Comparison of ENCODE assay signal across 9 cellular contexts in genomic region chr12:81809829-81810595, GRCh38. TPM values are rescaled to one million over a fixed set of nuclear protein-coding genes. Genes with fewer than 3 reads are reported as not detected.
DNase-seq lines count a peak whose midpoint lies in the region; ATAC-seq and TF ChIP-seq lines count a peak whose summit lies in the region.
"Had no signal": no experiment of that assay in that cellular context is flagged by ENCODE, and none has a peak within 500 bp of the region (broad histone marks: within the 10 kb centered on the region; RNA-seq: fewer than 3 reads in every experiment).

No MANE protein-coding gene starts in this region.

- H3K27me3 Mint-ChIP-seq in H9 (ENCODE audit: low read depth), result no peaks in the 10 kb centered on the region; the same call in 1 of the 2 replicates

- no peaks in the 10 kb centered on the region for H3K79me2 ChIP-seq in H9 (ENCODE audit: insufficient read depth, low read length)

- H4K91ac ChIP-seq in H9 (ENCODE audit: insufficient read length, low read depth, low read length), result no peak overlapping the region

- H3K4ac ChIP-seq in H9 (ENCODE audit: low read depth, low read length), result no peak overlapping the region

- no peaks in the 10 kb centered on the region for H3K9me3 ChIP-seq in H9 (ENCODE audit: control insufficient read depth, low read depth, low read length)

- no peak overlapping the region for H3K56ac ChIP-seq in H9 (ENCODE audit: insufficient read length, low read depth, low read length)

- ATAC-seq in GM18870 (IDR thresholded peaks at IDR 0.05; ENCODE audit: unreplicated experiment), result peak; percentile 90
- peak; percentile 68 for ATAC-seq in GM21825 (IDR thresholded peaks at IDR 0.05; ENCODE audit: unreplicated experiment)
- ATAC-seq in HG03039 (IDR thresholded peaks at IDR 0.05; ENCODE audit: unreplicated experiment), result no peak

- TF ChIP-seq CTCF in H9 (conservative IDR thresholded peaks at IDR 0.05), result no peak

- H3K4me2 ChIP-seq in H9 (ENCODE audit: insufficient read depth, insufficient read length, low read length), result no peak overlapping the region

- H2AFZ ChIP-seq in H9 (ENCODE audit: low read length), result no peak overlapping the region

- H3K4me1 ChIP-seq in H9 (ENCODE audit: insufficient read depth, low read length), result peaks cover 3% of the 10 kb centered on the region; the same call in 1 of the 2 replicates

- no peak overlapping the region for H3T11ph ChIP-seq in H9 (ENCODE audit: low read length)

- H2BK15ac ChIP-seq in H9 (ENCODE audit: low read depth, low read length), result no peak overlapping the region

- peak overlapping the region in 1 of 3 experiments; percentile 31; a peak in 1 of 7 replicates for H3K27ac Mint-ChIP-seq in H9

- H2BK20ac ChIP-seq in H9 (ENCODE audit: low read depth, low read length, poor library complexity, severe bottlenecking), result no peak overlapping the region

- no peaks in the 10 kb centered on the region for H4K20me1 ChIP-seq in H9 (ENCODE audit: control insufficient read depth, insufficient read depth, insufficient read length)

- no peaks in the 10 kb centered on the region; the same call in 1 of the 2 replicates for H3K27me3 ChIP-seq in H9 (ENCODE audit: insufficient read depth, low read length)

- H4K5ac ChIP-seq in H9 (ENCODE audit: insufficient read length, low read depth, low read length), result no peak overlapping the region

- H3K36me3 Mint-ChIP-seq in H9 (ENCODE audit: insufficient read depth in 1 of 3, low read depth in 3 of 3), result peaks cover 0 to 5% (median 2%) of the 10 kb centered on the region in 3 experiments; a peak in 3 of 7 replicates

- no peak overlapping the region for H3K23ac ChIP-seq in H9 (ENCODE audit: insufficient read length, low read depth, low read length)

- peak; percentile 54 to 60 for DNase-seq in Kasumi-1 (lab: John Stamatoyannopoulos, UW)
- peak; percentile 46 for DNase-seq in medulla oblongata (ENCODE audit: extremely low spot score)
- DNase-seq in GM19238 (ENCODE audit: insufficient read length, low spot score), result no peak
- no peak for DNase-seq in NCI-H446 treated with DMSO at 0.1 percent for 48 hours (lab: John Stamatoyannopoulos, UW)
- no peak for DNase-seq in H9

- H2BK5ac ChIP-seq in H9 (ENCODE audit: insufficient read length, low read length), result no peak overlapping the region

- peaks cover 3 to 5% of the 10 kb centered on the region in 2 experiments; a peak in 3 of 5 replicates for H3K9me3 Mint-ChIP-seq in H9

- H3K79me1 ChIP-seq in H9 (ENCODE audit: insufficient read depth, low read depth, low read length, poor library complexity, severe bottlenecking), result no peaks in the 10 kb centered on the region

- H2BK120ac ChIP-seq in H9 (ENCODE audit: low read depth, low read length, poor library complexity, severe bottlenecking), result no peak overlapping the region

- no peaks in the 10 kb centered on the region for H3K23me2 ChIP-seq in H9 (ENCODE audit: insufficient read length, low read depth, low read length, poor library complexity, severe bottlenecking)

- no peak overlapping the region for H2BK12ac ChIP-seq in H9 (ENCODE audit: insufficient read length, low read depth, low read length)

- no peak overlapping the region for H3K9ac ChIP-seq in H9 (ENCODE audit: extremely low read depth, insufficient read length, low read length)

- no peak overlapping the region for H3K27ac ChIP-seq in H9 (ENCODE audit: insufficient read length, low read depth, low read length)

- no peak overlapping the region for H4K8ac ChIP-seq in H9 (replicated peaks; ENCODE audit: insufficient read length, low read depth, low read length)

- no peak overlapping the region for H3K14ac ChIP-seq in H9 (ENCODE audit: insufficient read depth, low read length)

- H2AK5ac ChIP-seq in H9 (ENCODE audit: insufficient read length, low read length), result no peak overlapping the region

- no peak overlapping the region for H3K4me3 Mint-ChIP-seq in H9

- H3K18ac ChIP-seq in H9 (ENCODE audit: insufficient read length, low read depth, low read length), result no peak overlapping the region

- WGBS in H9 (ENCODE audit: extremely low coverage, insufficient read length, low lambda C conversion rate), result no CpG with 5 or more reads among the region's 4 CpGs

- peaks cover 3 to 13% of the 10 kb centered on the region in 2 experiments; a peak in 2 of 4 replicates for H3K4me1 Mint-ChIP-seq in H9

RNA-seq across cellular contexts. Expression of gene PPFIA2, which starts 50.9 kb away (rescaled TPM):
- total RNA-seq in H9 (2021), result 0.39 and 1.3 TPM in 2 replicates
- total RNA-seq: T-helper 2 cell treated with Interferon-gamma antibody and Interleukin-4, amounts not matched to agents 100 ng/mL and 5 ng/mL, for 36 hours had no signal

Comparison
In these comparisons a context has a peak if more than half of its experiments do, and no peak if none do; other contexts are left out.
1. DNase-seq: peak in Kasumi-1 (2 of 2) and medulla oblongata (single experiment); none in GM19238 (single experiment), NCI-H446 treated with DMSO at 0.1 percent for 48 hours (single experiment) and H9 (single experiment).